In genomic region chr9:123380852-123381705, GRCh38 we compare ENCODE assay signal across 16 cellular contexts. TPM values are rescaled to one million over a fixed set of nuclear protein-coding genes. Genes with fewer than 3 reads are reported as not detected.
A peak's percentile ranks its signal among the peaks of the same experiment; 100 is the strongest.
DNase-seq lines count a peak whose midpoint lies in the region; ATAC-seq and TF ChIP-seq lines count a peak whose summit lies in the region.
"Had no signal": no experiment of that assay in that cellular context is flagged by ENCODE, and none has a peak within 500 bp of the region (broad histone marks: within the 10 kb centered on the region; RNA-seq: fewer than 3 reads in every experiment).

No MANE protein-coding gene starts in this region.

- H3K27ac Mint-ChIP-seq in nephron: peak overlapping the region in 2 of 3 experiments; percentile 44 to 49
- H3K27ac Mint-ChIP-seq in stimulated activated effector memory CD8-positive, alpha-beta T cell treated with anti-CD3 and anti-CD28 coated beads, Interleukin-12 subunit alpha, Interleukin-12 subunit beta, amount 100 ng/mL, for 72 hours: peak overlapping the region; percentile 74

- no peak overlapping the region for H3K4me3 Mint-ChIP-seq in nephron
- no peak overlapping the region for H3K4me3 Mint-ChIP-seq in stimulated activated effector memory CD8-positive, alpha-beta T cell treated with anti-CD3 and anti-CD28 coated beads, Interleukin-12 subunit alpha, Interleukin-12 subunit beta, amount 100 ng/mL, for 72 hours

- no peaks in the 10 kb centered on the region for H3K9me3 Mint-ChIP-seq in nephron
- no peaks in the 10 kb centered on the region for H3K9me3 Mint-ChIP-seq in stimulated activated effector memory CD8-positive, alpha-beta T cell treated with anti-CD3 and anti-CD28 coated beads, Interleukin-12 subunit alpha, Interleukin-12 subunit beta, amount 100 ng/mL, for 72 hours
- H3K9me3 Mint-ChIP-seq: CD8-positive, alpha-beta memory T cell had no signal

- ATAC-seq in stimulated activated effector memory CD8-positive, alpha-beta T cell treated with anti-CD3 and anti-CD28 coated beads, Interleukin-12 subunit alpha, Interleukin-12 subunit beta, amount 100 ng/mL, for 72 hours: no peak
- ATAC-seq: GM12878, HCT116 had no signal

- H3K4me1 ChIP-seq in cardiac muscle cell (ENCODE audit: low read depth) (peaks cover 5% of the 10 kb centered on the region), left ventricle myocardium inferior (peaks cover under 1% of the 10 kb centered on the region)

- DNase-seq in cardiac muscle cell (ENCODE audit: low read depth in 1 of 2, low spot score in 1 of 2): no peak
- no peak for DNase-seq in left ventricle myocardium inferior
- DNase-seq in dorsolateral prefrontal cortex: no peak
- no peak for DNase-seq in stimulated activated effector memory CD8-positive, alpha-beta T cell treated with anti-CD3 and anti-CD28 coated beads, Interleukin-12 subunit alpha, Interleukin-12 subunit beta, amount 100 ng/mL, for 72 hours (ENCODE audit: low spot score in 2 of 2)
- DNase-seq in DMS 273 (lab: John Stamatoyannopoulos, UW; ENCODE audit: unreplicated experiment): no peak
- no peak for DNase-seq in HuH-7.5 (ENCODE audit: low spot score)
- DNase-seq in NCI-H1694 (lab: John Stamatoyannopoulos, UW): no peak
- DNase-seq: 8988T; AML-193; Caco-2; CD8-positive, alpha-beta memory T cell; GM23248 had no signal

- peak overlapping the region; percentile 47 for H3K27ac ChIP-seq in cardiac muscle cell
- no peak overlapping the region for H3K27ac ChIP-seq in left ventricle myocardium inferior (replicated peaks)
- H3K27ac ChIP-seq in dorsolateral prefrontal cortex: peak overlapping the region in 35 of 59 donors; percentile 0 to 82 (median 57)
- H3K27ac ChIP-seq: BLaER1, GM23248 had no signal

- TF ChIP-seq CTCF in cardiac muscle cell (IDR thresholded peaks at IDR 0.05; ENCODE audit: low read depth, low read length) (no peak), left ventricle myocardium inferior (IDR thresholded peaks at IDR 0.05; ENCODE audit: borderline replicate concordance) (no peak), dorsolateral prefrontal cortex (IDR thresholded peaks at IDR 0.05 in 54 of 56, conservative IDR thresholded peaks at IDR 0.05 in 2 of 56; ENCODE audit: low read depth in 1 of 56, partially characterized antibody in 56 of 56) (no peak), nephron (IDR thresholded peaks at IDR 0.05; ENCODE audit: unreplicated experiment in 3 of 3) (no peak)

- peaks cover 7% of the 10 kb centered on the region for H3K27me3 Mint-ChIP-seq in nephron (ENCODE audit: low read depth)

- H3K27me3 ChIP-seq in cardiac muscle cell: no peaks in the 10 kb centered on the region
- H3K27me3 ChIP-seq in left ventricle myocardium inferior (ENCODE audit: low read depth): no peaks in the 10 kb centered on the region
- H3K27me3 ChIP-seq in dorsolateral prefrontal cortex: no peaks in the 10 kb centered on the region
- H3K27me3 ChIP-seq: BLaER1 had no signal

- H3K4me3 ChIP-seq in cardiac muscle cell: no peak overlapping the region
- no peak overlapping the region for H3K4me3 ChIP-seq in left ventricle myocardium inferior
- no peak overlapping the region for H3K4me3 ChIP-seq in dorsolateral prefrontal cortex
- H3K4me3 ChIP-seq: BLaER1, GM12878, GM23248 had no signal

- H3K36me3 ChIP-seq in cardiac muscle cell (no peaks in the 10 kb centered on the region), left ventricle myocardium inferior (peaks cover 17% of the 10 kb centered on the region)

- intact Hi-C loops in left ventricle myocardium inferior (cut with micrococcal nuclease): no loop called here
- intact Hi-C loops in dorsolateral prefrontal cortex (cut with DNase I): no loop called here

- H3K9me3 ChIP-seq in cardiac muscle cell (ENCODE audit: low read depth) (no peaks in the 10 kb centered on the region), left ventricle myocardium inferior (replicated peaks) (no peaks in the 10 kb centered on the region)
- H3K9me3 ChIP-seq: BLaER1, Caco-2 had no signal

- H3K4me1 Mint-ChIP-seq in nephron: peaks cover 21% of the 10 kb centered on the region
- no peaks in the 10 kb centered on the region for H3K4me1 Mint-ChIP-seq in stimulated activated effector memory CD8-positive, alpha-beta T cell treated with anti-CD3 and anti-CD28 coated beads, Interleukin-12 subunit alpha, Interleukin-12 subunit beta, amount 100 ng/mL, for 72 hours

- H3K36me3 Mint-ChIP-seq in nephron (ENCODE audit: low read depth): no peaks in the 10 kb centered on the region
- H3K36me3 Mint-ChIP-seq in stimulated activated effector memory CD8-positive, alpha-beta T cell treated with anti-CD3 and anti-CD28 coated beads, Interleukin-12 subunit alpha, Interleukin-12 subunit beta, amount 100 ng/mL, for 72 hours: peaks cover 5% of the 10 kb centered on the region

RNA-seq across cellular contexts. Expression of gene CRB2, which starts 25.1 kb away (rescaled TPM):
- total RNA-seq in cardiac muscle cell (46.3 and 91.7 TPM in 2 replicates), left ventricle myocardium inferior (not detected), dorsolateral prefrontal cortex (100 to 1,000 TPM in 1 of 120 experiments, 10 to 100 TPM in 119; 14.5 to 102 (median 32.1) TPM)
- 8.3 and 16.9 TPM in 2 replicates for polyA plus RNA-seq in cardiac muscle cell
- total RNA-seq: CD8-positive, alpha-beta memory T cell; GM23248 had no signal
- polyA plus RNA-seq: GM23248 had no signal

Comparison
In these comparisons a context has a peak if more than half of its experiments do, and no peak if none do; other contexts are left out.
1. RNA of gene CRB2, which starts 25.1 kb away (total RNA-seq): 46.3 to 91.7 TPM in cardiac muscle cell and 14.5 to 102 TPM in dorsolateral prefrontal cortex; not detected in left ventricle myocardium inferior (single experiment); every median in the first group is over 10 times any median in the second.